Comparison of ENCODE assay signal across 8 cellular contexts in the genomic region with DNA sequence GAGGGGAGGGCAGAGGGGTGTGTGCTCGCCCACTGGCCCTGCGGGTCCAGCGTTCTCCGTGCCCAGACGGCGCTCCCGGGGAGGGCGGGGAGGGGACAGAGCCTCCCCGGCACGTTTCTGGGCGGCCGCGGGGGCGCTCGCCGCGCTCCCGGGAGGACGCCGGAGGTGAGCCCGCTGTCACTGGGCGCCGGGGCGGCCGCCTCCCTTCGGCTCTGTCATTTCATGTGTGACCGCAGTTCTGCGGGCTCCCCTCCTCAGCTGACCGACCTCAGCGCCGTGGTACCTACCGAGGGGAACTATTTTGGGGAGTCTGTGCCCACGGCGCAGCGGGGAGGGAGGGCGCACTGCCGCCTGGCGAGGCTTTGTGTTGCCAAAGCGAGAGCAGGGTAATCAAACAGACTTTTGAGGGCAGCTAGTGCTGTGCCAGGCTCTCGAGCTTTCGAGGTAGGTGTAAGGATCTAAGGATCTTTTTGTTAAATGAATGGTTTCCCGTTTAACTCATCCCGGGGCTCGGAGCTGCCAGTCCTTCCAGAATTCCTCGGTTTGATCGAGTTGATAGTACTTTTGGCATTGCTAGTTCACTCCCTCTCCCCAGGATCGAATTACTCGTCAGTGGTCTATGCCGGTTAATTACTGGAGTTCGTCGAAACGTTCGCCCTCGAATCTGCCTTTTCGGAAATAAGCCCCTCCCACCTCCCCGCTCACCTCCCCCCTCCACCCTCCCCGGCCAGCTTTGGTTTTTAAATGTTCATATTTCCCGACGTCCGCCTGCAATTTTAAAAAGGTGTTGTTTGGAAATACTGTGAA. TPM values are rescaled to one million over a fixed set of nuclear protein-coding genes. Genes with fewer than 3 reads are reported as not detected.
DNase-seq lines count a peak whose midpoint lies in the region; ATAC-seq and TF ChIP-seq lines count a peak whose summit lies in the region.

No MANE protein-coding gene starts in this region.

- TF ChIP-seq CTCF in osteocyte (IDR thresholded peaks at IDR 0.05) (peak; percentile 43), type B pancreatic cell (conservative IDR thresholded peaks at IDR 0.05) (peak; percentile 41)

- peak overlapping the region; percentile 96 for H3K4me3 Mint-ChIP-seq in activated naive CD4-positive, alpha-beta T cell treated with anti-CD3 and anti-CD28 coated beads, Interleukin-2, amount 50 U/mL, for 24 hours
- peak overlapping the region; percentile 91 for H3K4me3 Mint-ChIP-seq in osteocyte (ENCODE audit: unreplicated experiment)
- peak overlapping the region; percentile 92 for H3K4me3 Mint-ChIP-seq in type B pancreatic cell

- H3K4me1 Mint-ChIP-seq in activated naive CD4-positive, alpha-beta T cell treated with anti-CD3 and anti-CD28 coated beads, Interleukin-2, amount 50 U/mL, for 24 hours: peaks cover 47% of the 10 kb centered on the region
- H3K4me1 Mint-ChIP-seq in osteocyte (ENCODE audit: unreplicated experiment): peaks cover 32% of the 10 kb centered on the region
- H3K4me1 Mint-ChIP-seq in type B pancreatic cell (ENCODE audit: unreplicated experiment): peaks cover 36% of the 10 kb centered on the region

- H3K27me3 Mint-ChIP-seq in activated naive CD4-positive, alpha-beta T cell treated with anti-CD3 and anti-CD28 coated beads, Interleukin-2, amount 50 U/mL, for 24 hours: no peaks in the 10 kb centered on the region
- H3K27me3 Mint-ChIP-seq in osteocyte (ENCODE audit: unreplicated experiment) (no peaks in the 10 kb centered on the region), type B pancreatic cell (no peaks in the 10 kb centered on the region)

- ATAC-seq in GM19455 (IDR thresholded peaks at IDR 0.05; ENCODE audit: unreplicated experiment) (peak; percentile 48), HG03571 (IDR thresholded peaks at IDR 0.05; ENCODE audit: unreplicated experiment) (peak; percentile 49)

- DNase-seq in COLO668 (lab: John Stamatoyannopoulos, UW; ENCODE audit: unreplicated experiment) (peak; percentile 68), RPMI8226 (peak; percentile 55), head of caudate nucleus (peak; percentile 20 to 77 (median 64)), osteocyte (ENCODE audit: extremely low spot score, unreplicated experiment) (no peak), type B pancreatic cell (ENCODE audit: extremely low spot score, unreplicated experiment) (no peak)

- no peaks in the 10 kb centered on the region for H3K9me3 Mint-ChIP-seq in activated naive CD4-positive, alpha-beta T cell treated with anti-CD3 and anti-CD28 coated beads, Interleukin-2, amount 50 U/mL, for 24 hours
- H3K9me3 Mint-ChIP-seq in osteocyte (ENCODE audit: unreplicated experiment) (no peaks in the 10 kb centered on the region), type B pancreatic cell (no peaks in the 10 kb centered on the region)

- intact Hi-C loops in head of caudate nucleus (cut with DNase I): loop anchor here (5.0 kb wide), 1 partner anchor 144 kb away; no protein-coding TSS in a partner anchor

- peak overlapping the region; percentile 99 for H3K27ac Mint-ChIP-seq in activated naive CD4-positive, alpha-beta T cell treated with anti-CD3 and anti-CD28 coated beads, Interleukin-2, amount 50 U/mL, for 24 hours
- H3K27ac Mint-ChIP-seq in osteocyte (ENCODE audit: unreplicated experiment): peak overlapping the region; percentile 99
- peak overlapping the region; percentile 88 for H3K27ac Mint-ChIP-seq in type B pancreatic cell

- H3K36me3 Mint-ChIP-seq in activated naive CD4-positive, alpha-beta T cell treated with anti-CD3 and anti-CD28 coated beads, Interleukin-2, amount 50 U/mL, for 24 hours: peaks cover 6% of the 10 kb centered on the region
- no peaks in the 10 kb centered on the region for H3K36me3 Mint-ChIP-seq in osteocyte (ENCODE audit: unreplicated experiment)
- peaks cover 8% of the 10 kb centered on the region for H3K36me3 Mint-ChIP-seq in type B pancreatic cell

RNA-seq across cellular contexts. Expression of a gene that starts 1.9 kb away (rescaled TPM):
- total RNA-seq in osteocyte: 87.3 and 89.4 TPM in 2 replicates
- 36.9 and 55.2 TPM in 2 replicates for total RNA-seq in type B pancreatic cell (ENCODE audit: low replicate concordance)

Comparison
In these comparisons a context has a peak if more than half of its experiments do, and no peak if none do; other contexts are left out.
1. DNase-seq: peak in COLO668 (single experiment), RPMI8226 (single experiment) and head of caudate nucleus (42 of 42); none in osteocyte (single experiment) and type B pancreatic cell (single experiment).
2. Peak in every context shown above with its lines, with median percentiles within 50 percentile points of each other: H3K27ac Mint-ChIP-seq and H3K4me3 Mint-ChIP-seq.